Comparison of ENCODE assay signal across 19 cellular contexts in genomic region chr20:46228671-46229070, GRCh38.
DNase-seq lines count a peak whose midpoint lies in the region; ATAC-seq, FAIRE-seq and TF ChIP-seq lines count a peak whose summit lies in the region.
"Had no signal": no experiment of that assay in that cellular context is flagged by ENCODE, and none has a peak within 500 bp of the region (broad histone marks: within the 10 kb centered on the region; RNA-seq: fewer than 3 reads in every experiment).

No MANE protein-coding gene starts in this region.

- H3K4me3 ChIP-seq in parathyroid adenoma (ENCODE audit: low read depth, low read length) = no peak overlapping the region
- H3K4me3 ChIP-seq: GM23248 had no signal

- no peak overlapping the region for H3K4me2 ChIP-seq in parathyroid adenoma (ENCODE audit: low read length)

- peaks cover 22% of the 10 kb centered on the region for H3K4me1 ChIP-seq in parathyroid adenoma
- H3K4me1 ChIP-seq: Caco-2 had no signal

- no peaks in the 10 kb centered on the region for H3K27me3 ChIP-seq in parathyroid adenoma (ENCODE audit: control insufficient read depth, insufficient read depth, low read length)

- no peak for ATAC-seq in HG02610 (IDR thresholded peaks at IDR 0.05; ENCODE audit: unreplicated experiment)
- ATAC-seq: CD8-positive, alpha-beta T cell had no signal

- no peaks in the 10 kb centered on the region for H3K9me3 ChIP-seq in parathyroid adenoma (ENCODE audit: control insufficient read depth, low read length)
- H3K9me3 ChIP-seq: Caco-2 had no signal

- no peaks in the 10 kb centered on the region for H3K36me3 ChIP-seq in parathyroid adenoma (ENCODE audit: control insufficient read depth, insufficient read depth, low read length)

- FAIRE-seq in HTR-8/SVneo (lab: Jason Lieb, UNC) = peak; percentile 28
- FAIRE-seq: G401.6, GM12892, GM19239, H1 had no signal

- no peak overlapping the region for H3K9ac ChIP-seq in parathyroid adenoma
- H3K9ac ChIP-seq: GM23248 had no signal

- TF ChIP-seq CTCF in parathyroid adenoma (IDR thresholded peaks at IDR 0.05) = no peak

- DNase-seq in HTR-8/SVneo (ENCODE audit: insufficient read length, low spot score) (no peak), NCI-H2227 (lab: John Stamatoyannopoulos, UW; ENCODE audit: unreplicated experiment) (peak; percentile 54), NCI-H526 treated with DMSO at 0.1 percent for 48 hours (lab: John Stamatoyannopoulos, UW) (peak; percentile 40), NCI-H1092 (lab: John Stamatoyannopoulos, UW) (no peak), cardiac septum (ENCODE audit: low spot score) (no peak)
- DNase-seq: C1 segment of cervical spinal cord; Caco-2; CD4-positive, CD25-positive, alpha-beta regulatory T cell; CD8-positive, alpha-beta T cell; DMS153; GM23248; H7; HCEC 1CT had no signal

- H3K27ac ChIP-seq in parathyroid adenoma = no peak overlapping the region
- H3K27ac ChIP-seq: GM23248 had no signal

- peak overlapping the region; percentile 57 for H2AFZ ChIP-seq in parathyroid adenoma
- H2AFZ ChIP-seq: GM23248 had no signal

- intact Hi-C loops in cardiac septum (cut with DNase I) = no loop called here

- H3K79me2 ChIP-seq in parathyroid adenoma = no peaks in the 10 kb centered on the region

Comparison
In these comparisons a context has a peak if more than half of its experiments do, and no peak if none do; other contexts are left out.
1. DNase-seq: peak in NCI-H2227 (single experiment) and NCI-H526 treated with DMSO at 0.1 percent for 48 hours (single experiment); none in HTR-8/SVneo (single experiment), NCI-H1092 (single experiment) and cardiac septum (single experiment).